Comparison of ENCODE assay signal across 22 cellular contexts in the genomic region with DNA sequence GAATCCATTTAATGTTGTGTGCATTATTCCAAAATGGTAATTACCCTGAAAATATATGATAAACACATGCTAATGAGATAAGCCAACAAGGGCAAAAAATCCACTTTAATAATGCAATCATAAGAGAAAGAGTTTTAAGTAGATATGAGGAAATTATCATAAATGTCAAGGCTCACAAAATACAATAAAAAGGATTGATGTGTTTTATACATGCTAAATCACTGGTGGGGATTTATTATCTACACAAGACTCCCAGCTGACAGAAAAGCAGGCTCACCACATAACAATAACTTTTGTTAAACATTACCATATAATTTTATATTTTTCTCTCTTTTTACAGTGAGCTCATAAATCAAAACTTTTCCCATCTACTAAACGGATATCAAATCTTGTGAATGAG.
DNase-seq lines count a peak whose midpoint lies in the region; TF ChIP-seq lines count a peak whose summit lies in the region.
"Had no signal": no experiment of that assay in that cellular context is flagged by ENCODE, and none has a peak within 500 bp of the region (broad histone marks: within the 10 kb centered on the region; RNA-seq: fewer than 3 reads in every experiment).

No MANE protein-coding gene starts in this region.

- H3K36me3 ChIP-seq in HEK293 (ENCODE audit: control insufficient read depth in 2 of 2, insufficient read depth in 1 of 2, low read length in 2 of 2) (no peaks in the 10 kb centered on the region), osteoblast (ENCODE audit: insufficient read depth, low read length) (no peaks in the 10 kb centered on the region)
- no peaks in the 10 kb centered on the region for H3K36me3 ChIP-seq in CD8-positive, alpha-beta memory T cell (ENCODE audit: insufficient read depth, low read length)
- H3K36me3 ChIP-seq: BLaER1 treated with 17β-estradiol and CSF1 and Interleukin-3, amounts not matched to agents 10 nM and 100 nM had no signal

- H3K27ac Mint-ChIP-seq in CD8-positive, alpha-beta memory T cell = no peak overlapping the region
- H3K27ac Mint-ChIP-seq: B cell; CD4-positive, alpha-beta T cell; CD8-positive, alpha-beta T cell had no signal

- TF ChIP-seq CTCF in HEK293 (tag by site-specific recombination; IDR thresholded peaks at IDR 0.05) (no peak), osteoblast (IDR thresholded peaks at IDR 0.05; ENCODE audit: extremely low read depth, low read depth, low read length) (no peak)

- H3K4me2 ChIP-seq in osteoblast (ENCODE audit: insufficient read depth, low read length) = no peak overlapping the region
- H3K4me2 ChIP-seq: A549; BLaER1 treated with 17β-estradiol and CSF1 and Interleukin-3, amounts not matched to agents 10 nM and 100 nM had no signal

- H4K20me1 ChIP-seq in osteoblast (ENCODE audit: insufficient read depth, low read length) = no peaks in the 10 kb centered on the region
- H4K20me1 ChIP-seq: BLaER1 treated with 17β-estradiol and CSF1 and Interleukin-3, amounts not matched to agents 10 nM and 100 nM had no signal

- no peaks in the 10 kb centered on the region for H3K79me2 ChIP-seq in osteoblast (ENCODE audit: insufficient read depth, low read length)

- CTCF ChIA-PET in HEK293 (lab: Yijun Ruan, JAX) = no interaction called here
- CTCF ChIA-PET in CD8-positive, alpha-beta memory T cell (lab: Charles Lee) = no interaction called here

- H3K27me3 ChIP-seq in osteoblast (ENCODE audit: insufficient read depth, low read length) = no peaks in the 10 kb centered on the region
- no peaks in the 10 kb centered on the region for H3K27me3 ChIP-seq in CD8-positive, alpha-beta memory T cell (ENCODE audit: insufficient read depth, low read length, poor library complexity, severe bottlenecking)
- H3K27me3 ChIP-seq: BLaER1 treated with 17β-estradiol and CSF1 and Interleukin-3, amounts not matched to agents 10 nM and 100 nM had no signal

- no peak overlapping the region for H3K4me3 Mint-ChIP-seq in CD8-positive, alpha-beta memory T cell
- H3K4me3 Mint-ChIP-seq: B cell; CD4-positive, alpha-beta T cell; CD8-positive, alpha-beta T cell had no signal

- H3K27me3 Mint-ChIP-seq in CD8-positive, alpha-beta memory T cell = no peaks in the 10 kb centered on the region
- H3K27me3 Mint-ChIP-seq: B cell; CD4-positive, alpha-beta T cell had no signal

- no peaks in the 10 kb centered on the region for H3K9me3 ChIP-seq in HEK293 (ENCODE audit: control insufficient read depth, insufficient read depth, low read depth, low read length)
- no peaks in the 10 kb centered on the region for H3K9me3 ChIP-seq in osteoblast (ENCODE audit: low read depth, low read length)
- H3K9me3 ChIP-seq in CD8-positive, alpha-beta memory T cell (ENCODE audit: low read length) = no peaks in the 10 kb centered on the region
- H3K9me3 ChIP-seq: A549 had no signal

- H3K4me1 Mint-ChIP-seq in CD8-positive, alpha-beta memory T cell = no peaks in the 10 kb centered on the region
- H3K4me1 Mint-ChIP-seq: B cell had no signal

- no peaks in the 10 kb centered on the region for H3K36me3 Mint-ChIP-seq in CD8-positive, alpha-beta memory T cell
- H3K36me3 Mint-ChIP-seq: CD8-positive, alpha-beta T cell had no signal

- H3K4me3 ChIP-seq in HEK293 (ENCODE audit: low read depth, low read length) (no peak overlapping the region), osteoblast (ENCODE audit: insufficient read depth, low read length) (no peak overlapping the region)
- no peak overlapping the region for H3K4me3 ChIP-seq in CD8-positive, alpha-beta memory T cell (ENCODE audit: low read length)
- H3K4me3 ChIP-seq: A549; BLaER1 treated with 17β-estradiol and CSF1 and Interleukin-3, amounts not matched to agents 10 nM and 100 nM; GM12878 had no signal

- DNase-seq in NCI-H69 (lab: John Stamatoyannopoulos, UW) (peak; percentile 79), osteoblast (ENCODE audit: insufficient read length, low spot score, missing footprints) (peak; percentile 22), NCI-H1694 treated with DMSO at 0.1 percent for 48 hours (lab: John Stamatoyannopoulos, UW) (no peak)
- DNase-seq in CD8-positive, alpha-beta memory T cell = no peak
- DNase-seq: AML-193; CD4-positive, alpha-beta T cell; CD8-positive, alpha-beta T cell; COR-L47; DMS 273 treated with DMSO at 0.1 percent for 48 hours; DMS153; DMS53; DMS79; DND-41; EL; GDM1 had no signal

- POLR2A ChIA-PET in HEK293 (lab: Yijun Ruan, JAX) = no interaction called here
- POLR2A ChIA-PET in CD8-positive, alpha-beta memory T cell (lab: Charles Lee) = no interaction called here

- H2AFZ ChIP-seq in osteoblast (ENCODE audit: low read length) = no peak overlapping the region

- no peaks in the 10 kb centered on the region for H3K4me1 ChIP-seq in HEK293 (ENCODE audit: control insufficient read depth, insufficient read depth, low read length)
- no peaks in the 10 kb centered on the region for H3K4me1 ChIP-seq in osteoblast (ENCODE audit: insufficient read depth, low read length)
- no peaks in the 10 kb centered on the region for H3K4me1 ChIP-seq in CD8-positive, alpha-beta memory T cell (ENCODE audit: insufficient read depth, low read length)
- H3K4me1 ChIP-seq: A549; BLaER1 treated with 17β-estradiol and CSF1 and Interleukin-3, amounts not matched to agents 10 nM and 100 nM had no signal

- no peak overlapping the region for H3K27ac ChIP-seq in HEK293 (ENCODE audit: extremely low read depth, low read depth, low read length)
- H3K27ac ChIP-seq in osteoblast (ENCODE audit: low read depth, low read length) = no peak overlapping the region
- no peak overlapping the region for H3K27ac ChIP-seq in CD8-positive, alpha-beta memory T cell (ENCODE audit: low read depth, low read length)
- H3K27ac ChIP-seq: 22Rv1; A549; BLaER1 treated with 17β-estradiol and CSF1 and Interleukin-3, amounts not matched to agents 10 nM and 100 nM; C4-2B had no signal

- H3K9me3 Mint-ChIP-seq in CD8-positive, alpha-beta memory T cell = peaks cover 4 to 25% (median 7%) of the 10 kb centered on the region in 5 donors

TF ChIP-seq in HEK293, 187 proteins besides CTCF, POLR2A, EP300 and RAD21:
- TF ChIP-seq WT1 (tag by site-specific recombination; IDR thresholded peaks at IDR 0.05) (no peak), ZNF521 (tag by site-specific recombination; IDR thresholded peaks at IDR 0.05) (no peak), ZNF768 (tag by site-specific recombination; IDR thresholded peaks at IDR 0.05) (no peak), ZFHX2 (tag by site-specific recombination; conservative IDR thresholded peaks at IDR 0.05) (no peak), PRDM6 (tag by site-specific recombination; IDR thresholded peaks at IDR 0.05) (0 out of 2 replicates have a peak, but pooled peaks have one; percentile 20)

Comparison
In these comparisons a context has a peak if more than half of its experiments do, and no peak if none do; other contexts are left out.
1. DNase-seq: peak in NCI-H69 (single experiment) and osteoblast (single experiment); none in NCI-H1694 treated with DMSO at 0.1 percent for 48 hours (single experiment) and CD8-positive, alpha-beta memory T cell (0 of 5).